ENCODE assay signal across 8 cellular contexts in the genomic region with DNA sequence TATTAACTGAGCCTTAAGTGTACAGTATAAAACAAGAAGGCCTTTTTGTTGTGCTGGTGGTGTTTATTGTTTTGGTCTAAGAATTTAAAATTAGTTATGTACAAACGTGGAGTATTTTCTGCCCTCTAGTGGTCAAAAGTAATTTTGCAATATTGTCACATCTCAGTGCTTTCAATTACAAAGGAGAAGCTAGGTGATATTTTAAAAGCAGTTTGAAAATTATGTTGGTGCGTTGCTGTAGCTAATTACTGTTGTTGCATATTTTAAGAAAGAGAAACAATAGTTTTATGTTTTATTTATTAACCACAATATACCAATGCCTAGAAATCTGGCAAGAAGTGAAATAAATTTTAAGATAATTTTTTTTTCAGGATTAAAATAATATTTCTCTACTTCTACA. TPM values are rescaled to one million over a fixed set of nuclear protein-coding genes. Genes with fewer than 3 reads are reported as not detected.
DNase-seq lines count a peak whose midpoint lies in the region; ATAC-seq and TF ChIP-seq lines count a peak whose summit lies in the region.

No MANE protein-coding gene starts in this region.

- H3K36me3 ChIP-seq in DND-41 (ENCODE audit: insufficient read depth, low read length) (no peaks in the 10 kb centered on the region), PC-9 (ENCODE audit: low read depth) (no peaks in the 10 kb centered on the region)

- DNase-seq in DND-41 (no peak), KBM-7 (peak; percentile 65), PC-9 (no peak), epithelial cell of esophagus (ENCODE audit: low read depth) (peak; percentile 61), non-pigmented ciliary epithelial cell (ENCODE audit: low read depth) (peak; percentile 5)
- DNase-seq in activated T-cell treated with anti-CD3 and anti-CD28 coated beads, Interleukin-2, amount 50 U/mL, for 1 hour: no peak

- TF ChIP-seq CTCF in DND-41 (IDR thresholded peaks at IDR 0.05; ENCODE audit: borderline replicate concordance, extremely low read depth, low read length, poor library complexity, severe bottlenecking) (peak; percentile 80), PC-9 (conservative IDR thresholded peaks at IDR 0.05) (peak; percentile 96), epithelial cell of esophagus (IDR thresholded peaks at IDR 0.05; ENCODE audit: insufficient read depth, low read depth, low read length, missing control alignments) (peak; percentile 53)

- H3K27me3 ChIP-seq in DND-41 (ENCODE audit: insufficient read depth, low read length, poor library complexity) (peaks cover 2% of the 10 kb centered on the region), PC-9 (ENCODE audit: insufficient read depth, low read depth) (peaks cover 69% of the 10 kb centered on the region)

- CTCF ChIA-PET in PC-9 (lab: Charles Lee): interaction anchor here (0.6 kb wide), 2 partner anchors 10 to 1483 kb away, joined by 3 to 16 read pairs; no protein-coding TSS in a partner anchor

- H3F3A ChIP-seq in PC-9 (ENCODE audit: insufficient read depth, low read depth): no peaks in the 10 kb centered on the region

- in situ Hi-C loops in KBM-7 (cut with MboI; ENCODE audit: low pct_unique_long_range_greater_than_20kb, low sequenced_read_pairs): no loop called here

- no peak overlapping the region for H2AFZ ChIP-seq in DND-41 (ENCODE audit: low read depth, low read length)
- H2AFZ ChIP-seq in PC-9: no peak overlapping the region

- ATAC-seq in DND-41 (ENCODE audit: insufficient read depth, low read depth): peak; percentile 49; the same call in 2 of the 3 replicates
- no peak for ATAC-seq in HG03095 (IDR thresholded peaks at IDR 0.05; ENCODE audit: unreplicated experiment)
- no peak for ATAC-seq in HG03135 (IDR thresholded peaks at IDR 0.05; ENCODE audit: unreplicated experiment)

- H3K4me1 ChIP-seq in DND-41 (ENCODE audit: insufficient read depth, low read length) (no peaks in the 10 kb centered on the region), PC-9 (replicated peaks; ENCODE audit: insufficient read depth) (no peaks in the 10 kb centered on the region)

- H3K4me2 ChIP-seq in DND-41 (ENCODE audit: insufficient read depth, low read length) (no peak overlapping the region), PC-9 (no peak overlapping the region)

- no peak overlapping the region for H3K9ac ChIP-seq in DND-41 (ENCODE audit: low read depth, low read length)

- no peak overlapping the region for H3K4me3 ChIP-seq in DND-41 (ENCODE audit: low read depth in 1 of 2, low read length in 2 of 2)
- H3K4me3 ChIP-seq in PC-9: no peak overlapping the region
- H3K4me3 ChIP-seq in epithelial cell of esophagus (ENCODE audit: low read length): no peak overlapping the region

- H4K20me1 ChIP-seq in DND-41 (ENCODE audit: insufficient read depth, low read length) (no peaks in the 10 kb centered on the region), PC-9 (ENCODE audit: insufficient read depth) (no peaks in the 10 kb centered on the region)

- H3K27ac ChIP-seq in DND-41 (ENCODE audit: low read length) (no peak overlapping the region), PC-9 (no peak overlapping the region)

- H3K9me3 ChIP-seq in DND-41 (ENCODE audit: insufficient read depth, low read length, severe bottlenecking): no peaks in the 10 kb centered on the region
- no peaks in the 10 kb centered on the region for H3K9me3 ChIP-seq in PC-9 (ENCODE audit: insufficient read depth, low read depth)

- POLR2A ChIA-PET in PC-9 (lab: Charles Lee; ENCODE audit: unreplicated experiment): no interaction called here

- no peaks in the 10 kb centered on the region for H3K9me2 ChIP-seq in PC-9 (ENCODE audit: insufficient read depth)

- no TSS peak for BruUV-seq in PC-9 (replicated peaks; lab: Mats Ljungman, UMichigan)

- H3K79me2 ChIP-seq in DND-41 (ENCODE audit: insufficient read depth, low read length): no peaks in the 10 kb centered on the region
- H3K79me2 ChIP-seq in PC-9 (ENCODE audit: low read depth): no peaks in the 10 kb centered on the region

- intact Hi-C loops in PC-9 (cut with micrococcal nuclease; ENCODE audit: unreplicated experiment): no loop called here

RNA-seq across cellular contexts. Expression of a gene that starts 11.4 kb away (rescaled TPM):
- not detected in 2 replicates for total RNA-seq in PC-9 (2021)

Comparison
In these comparisons a context has a peak if more than half of its experiments do, and no peak if none do; other contexts are left out.
1. DNase-seq: peak in KBM-7 (single experiment), epithelial cell of esophagus (single experiment) and non-pigmented ciliary epithelial cell (single experiment); none in DND-41 (single experiment), PC-9 (0 of 2) and activated T-cell treated with anti-CD3 and anti-CD28 coated beads, Interleukin-2, amount 50 U/mL, for 1 hour (single experiment).
2. Peak in every context shown above with its lines, with median percentiles within 50 percentile points of each other: CTCF ChIP-seq.